In genomic region chr5:134184155-134185135, GRCh38 we compare ENCODE assay signal across 7 cellular contexts. TPM values are rescaled to one million over a fixed set of nuclear protein-coding genes. Genes with fewer than 3 reads are reported as not detected.
DNase-seq lines count a peak whose midpoint lies in the region; ATAC-seq and TF ChIP-seq lines count a peak whose summit lies in the region.

No MANE protein-coding gene starts in this region.

- 61% methylated on average over 11 of the region's 11 CpGs for WGBS in mesenchymal stem cell

- H2BK12ac ChIP-seq in mesenchymal stem cell (ENCODE audit: low read length in 2 of 2): no peak overlapping the region

- peak; percentile 65 for ATAC-seq in HG02763 (IDR thresholded peaks at IDR 0.05; ENCODE audit: unreplicated experiment)

- TF ChIP-seq CTCF in GM12874 (IDR thresholded peaks at IDR 0.05; ENCODE audit: insufficient read depth, low read depth, low read length): peak; percentile 96

- no peak overlapping the region for H2BK120ac ChIP-seq in mesenchymal stem cell (ENCODE audit: low read depth, low read length)

- H3K9ac ChIP-seq in mesenchymal stem cell (ENCODE audit: low read length): peak overlapping the region; percentile 27

- no peak overlapping the region for H2AFZ ChIP-seq in mesenchymal stem cell (ENCODE audit: low read depth, low read length)

- H2AK5ac ChIP-seq in mesenchymal stem cell (ENCODE audit: low read length, severe bottlenecking): no peak overlapping the region

- H2BK5ac ChIP-seq in mesenchymal stem cell (ENCODE audit: low read depth, low read length, poor library complexity, severe bottlenecking): no peak overlapping the region

- H3K23ac ChIP-seq in mesenchymal stem cell (ENCODE audit: low read length in 2 of 2): no peak overlapping the region

- H2BK15ac ChIP-seq in mesenchymal stem cell (ENCODE audit: low read depth, poor library complexity, severe bottlenecking): no peak overlapping the region

- H3K4me2 ChIP-seq in mesenchymal stem cell (ENCODE audit: low read length, poor library complexity, severe bottlenecking): no peak overlapping the region

- H3K27me3 ChIP-seq in mesenchymal stem cell (ENCODE audit: control insufficient read depth in 1 of 2, insufficient read depth in 1 of 2, low read length in 2 of 2): no peaks in the 10 kb centered on the region

- H3K27ac ChIP-seq in mesenchymal stem cell (ENCODE audit: low read length, poor library complexity, severe bottlenecking): no peak overlapping the region

- no peaks in the 10 kb centered on the region for H3K79me1 ChIP-seq in mesenchymal stem cell (replicated peaks; ENCODE audit: low read length, poor library complexity, severe bottlenecking)

- H4K91ac ChIP-seq in mesenchymal stem cell (ENCODE audit: low read length): no peak overlapping the region

- peaks cover 4% of the 10 kb centered on the region for H3K4me1 ChIP-seq in mesenchymal stem cell (ENCODE audit: control insufficient read depth, insufficient read depth, low read depth, low read length)

- H3K9me3 ChIP-seq in mesenchymal stem cell (ENCODE audit: control insufficient read depth, low read length): no peaks in the 10 kb centered on the region

- no peak overlapping the region for H3K18ac ChIP-seq in mesenchymal stem cell (ENCODE audit: low read depth in 1 of 2, low read length in 2 of 2)

- no peak overlapping the region for H3K14ac ChIP-seq in mesenchymal stem cell (ENCODE audit: low read length in 2 of 2)

- H3K36me3 ChIP-seq in mesenchymal stem cell (ENCODE audit: control insufficient read depth in 1 of 2, insufficient read depth in 2 of 2, low read depth in 1 of 2, low read length in 2 of 2): no peaks in the 10 kb centered on the region

- no peak overlapping the region for H3K4ac ChIP-seq in mesenchymal stem cell (ENCODE audit: low read depth in 1 of 2, low read length in 2 of 2)

- H3K4me3 ChIP-seq in mesenchymal stem cell (ENCODE audit: insufficient read depth in 1 of 2, low read depth in 1 of 2, low read length in 2 of 2): no peak overlapping the region

- DNase-seq in NCI-H226: peak; percentile 22
- DNase-seq in activated CD4-positive, alpha-beta T cell treated with anti-CD3 and anti-CD28 coated beads, Interleukin-2, amount 50 U/mL, for 48 hours: peak; percentile 81 to 85
- DNase-seq in effector CD4-positive, alpha-beta T cell: peak; percentile 75
- peak; percentile 69 for DNase-seq in mesenchymal stem cell
- peak; percentile 53 to 63 for DNase-seq in stimulated activated CD8-positive, alpha-beta memory T cell treated with anti-CD3 and anti-CD28 coated beads, Interleukin-4, amount 100 ng/mL, for 1 hour (ENCODE audit: low read depth in 2 of 2, low spot score in 1 of 2)

- H4K8ac ChIP-seq in mesenchymal stem cell (ENCODE audit: low read length): no peak overlapping the region

RNA-seq across cellular contexts. Expression of gene SKP1, which starts 7.7 kb away (rescaled TPM):
- 556 TPM for polyA plus RNA-seq in mesenchymal stem cell (2013, experiment 1 of 2)
- polyA plus RNA-seq in mesenchymal stem cell (2013, experiment 2 of 2): 556 TPM

RNA-seq across cellular contexts. Expression of gene PPP2CA, which starts 41.4 kb away (rescaled TPM):
- 42.6 TPM for polyA plus RNA-seq in mesenchymal stem cell (2013, experiment 1 of 2)
- 43.2 TPM for polyA plus RNA-seq in mesenchymal stem cell (2013, experiment 2 of 2)

Comparison
In these comparisons a context has a peak if more than half of its experiments do, and no peak if none do; other contexts are left out.
1. DNase-seq: peak in every context shown above with its lines; median percentile 83 in activated CD4-positive, alpha-beta T cell treated with anti-CD3 and anti-CD28 coated beads, Interleukin-2, amount 50 U/mL, for 48 hours; 75 in effector CD4-positive, alpha-beta T cell; 69 in mesenchymal stem cell; 58 in stimulated activated CD8-positive, alpha-beta memory T cell treated with anti-CD3 and anti-CD28 coated beads, Interleukin-4, amount 100 ng/mL, for 1 hour; 22 in NCI-H226.